Comparison of ENCODE assay signal across 1 cellular context in the genomic region with DNA sequence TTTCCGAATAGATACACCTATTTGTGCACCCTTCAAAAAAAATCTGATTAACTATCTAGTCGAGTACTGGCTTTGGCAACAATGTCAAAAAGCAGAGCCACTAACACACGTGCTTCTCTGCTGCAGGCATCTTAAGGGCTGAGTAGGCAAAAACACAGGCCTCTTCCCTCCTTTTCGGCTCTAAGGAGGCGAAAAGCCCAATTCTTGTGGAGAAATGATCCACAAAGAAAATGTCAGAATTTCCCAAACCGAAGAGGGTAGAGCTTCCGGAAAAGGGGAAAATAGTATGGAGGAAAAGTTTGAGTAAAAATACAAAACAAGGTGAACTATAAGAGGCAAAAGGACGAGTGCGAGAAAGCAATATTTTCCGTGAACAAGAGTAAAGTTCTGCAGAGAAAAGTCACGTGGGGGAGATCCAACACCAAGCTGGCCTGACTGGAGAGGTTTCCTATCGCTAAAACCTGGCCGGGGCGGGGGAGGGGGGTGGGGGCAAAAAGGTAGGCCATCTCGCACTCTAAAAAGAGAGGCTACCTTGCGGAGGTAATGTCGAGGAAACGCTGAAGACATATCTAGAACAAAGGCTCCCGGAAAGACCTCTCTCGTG.
TF ChIP-seq lines count a peak whose summit lies in the region.

No MANE protein-coding gene starts in this region.

TF ChIP-seq in SK-N-SH, 30 proteins besides CTCF, POLR2A, EP300 and RAD21 (continued from another document):
- TF ChIP-seq, protein P1, sequence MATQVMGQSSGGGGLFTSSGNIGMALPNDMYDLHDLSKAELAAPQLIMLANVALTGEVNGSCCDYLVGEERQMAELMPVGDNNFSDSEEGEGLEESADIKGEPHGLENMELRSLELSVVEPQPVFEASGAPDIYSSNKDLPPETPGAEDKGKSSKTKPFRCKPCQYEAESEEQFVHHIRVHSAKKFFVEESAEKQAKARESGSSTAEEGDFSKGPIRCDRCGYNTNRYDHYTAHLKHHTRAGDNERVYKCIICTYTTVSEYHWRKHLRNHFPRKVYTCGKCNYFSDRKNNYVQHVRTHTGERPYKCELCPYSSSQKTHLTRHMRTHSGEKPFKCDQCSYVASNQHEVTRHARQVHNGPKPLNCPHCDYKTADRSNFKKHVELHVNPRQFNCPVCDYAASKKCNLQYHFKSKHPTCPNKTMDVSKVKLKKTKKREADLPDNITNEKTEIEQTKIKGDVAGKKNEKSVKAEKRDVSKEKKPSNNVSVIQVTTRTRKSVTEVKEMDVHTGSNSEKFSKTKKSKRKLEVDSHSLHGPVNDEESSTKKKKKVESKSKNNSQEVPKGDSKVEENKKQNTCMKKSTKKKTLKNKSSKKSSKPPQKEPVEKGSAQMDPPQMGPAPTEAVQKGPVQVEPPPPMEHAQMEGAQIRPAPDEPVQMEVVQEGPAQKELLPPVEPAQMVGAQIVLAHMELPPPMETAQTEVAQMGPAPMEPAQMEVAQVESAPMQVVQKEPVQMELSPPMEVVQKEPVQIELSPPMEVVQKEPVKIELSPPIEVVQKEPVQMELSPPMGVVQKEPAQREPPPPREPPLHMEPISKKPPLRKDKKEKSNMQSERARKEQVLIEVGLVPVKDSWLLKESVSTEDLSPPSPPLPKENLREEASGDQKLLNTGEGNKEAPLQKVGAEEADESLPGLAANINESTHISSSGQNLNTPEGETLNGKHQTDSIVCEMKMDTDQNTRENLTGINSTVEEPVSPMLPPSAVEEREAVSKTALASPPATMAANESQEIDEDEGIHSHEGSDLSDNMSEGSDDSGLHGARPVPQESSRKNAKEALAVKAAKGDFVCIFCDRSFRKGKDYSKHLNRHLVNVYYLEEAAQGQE (IDR thresholded peaks at IDR 0.05; ENCODE audit: low read depth, low read length): no peak
- TF ChIP-seq MEF2A (IDR thresholded peaks at IDR 0.05; ENCODE audit: borderline replicate concordance, low read depth) (no peak), GABPA (IDR thresholded peaks at IDR 0.05; ENCODE audit: low read depth) (no peak)
- TF ChIP-seq, protein P2, sequence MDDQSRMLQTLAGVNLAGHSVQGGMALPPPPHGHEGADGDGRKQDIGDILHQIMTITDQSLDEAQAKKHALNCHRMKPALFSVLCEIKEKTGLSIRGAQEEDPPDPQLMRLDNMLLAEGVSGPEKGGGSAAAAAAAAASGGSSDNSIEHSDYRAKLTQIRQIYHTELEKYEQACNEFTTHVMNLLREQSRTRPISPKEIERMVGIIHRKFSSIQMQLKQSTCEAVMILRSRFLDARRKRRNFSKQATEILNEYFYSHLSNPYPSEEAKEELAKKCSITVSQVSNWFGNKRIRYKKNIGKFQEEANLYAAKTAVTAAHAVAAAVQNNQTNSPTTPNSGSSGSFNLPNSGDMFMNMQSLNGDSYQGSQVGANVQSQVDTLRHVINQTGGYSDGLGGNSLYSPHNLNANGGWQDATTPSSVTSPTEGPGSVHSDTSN (IDR thresholded peaks at IDR 0.05): no peak
TF ChIP-seq in SK-N-SH: peak in this region for 4.
